10 cellular contexts compared by ENCODE assay signal in the genomic region with DNA sequence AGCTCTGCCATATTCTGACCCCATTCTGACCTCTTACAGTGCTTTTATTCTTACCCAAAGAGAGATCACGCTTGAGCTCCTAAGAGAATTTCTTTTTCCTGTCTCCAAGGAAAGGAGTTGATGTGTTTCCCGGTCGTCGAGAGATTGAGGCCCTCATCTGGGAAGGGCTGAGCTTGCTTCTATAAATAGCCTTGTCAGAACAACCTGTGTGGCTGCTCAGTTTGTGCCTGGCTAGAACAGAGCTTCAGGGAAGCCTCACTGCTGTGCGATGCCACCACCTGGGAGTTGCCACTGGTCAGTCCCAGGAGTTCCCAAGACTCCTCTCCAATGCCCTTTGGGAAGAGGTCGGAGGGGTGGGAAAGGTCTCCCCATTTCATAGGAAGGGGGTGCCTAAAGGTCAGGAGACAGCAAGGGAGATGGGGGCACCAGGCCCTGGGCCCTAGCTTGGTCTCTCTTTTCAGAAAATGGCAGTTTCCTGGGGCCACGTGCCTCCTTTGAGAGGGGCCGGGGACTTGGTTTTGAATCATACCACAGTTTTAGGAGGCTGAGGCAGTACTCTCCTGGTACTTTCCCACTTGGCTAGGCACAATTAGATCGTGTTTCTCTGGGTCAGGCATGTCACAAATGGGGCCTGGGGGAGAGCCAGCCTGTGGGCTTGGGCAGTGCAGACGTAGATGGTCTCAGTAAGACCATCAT. TPM values are rescaled to one million over a fixed set of nuclear protein-coding genes. Genes with fewer than 3 reads are reported as not detected.
DNase-seq lines count a peak whose midpoint lies in the region; ATAC-seq and TF ChIP-seq lines count a peak whose summit lies in the region.
"Had no signal": no experiment of that assay in that cellular context is flagged by ENCODE, and none has a peak within 500 bp of the region (broad histone marks: within the 10 kb centered on the region; RNA-seq: fewer than 3 reads in every experiment).

No MANE protein-coding gene starts in this region.

- peak overlapping the region; percentile 97 for H3K27ac Mint-ChIP-seq in activated naive CD4-positive, alpha-beta T cell treated with anti-CD3 and anti-CD28 coated beads, Interleukin-2, amount 50 U/mL, for 24 hours

- H3K36me3 ChIP-seq in cardiac muscle cell (no peaks in the 10 kb centered on the region), mucosa of rectum (ENCODE audit: control insufficient read depth in 2 of 2, insufficient read depth in 2 of 2, low read length in 2 of 2) (peaks cover 0 to 4% of the 10 kb centered on the region in 2 donors), upper lobe of right lung (no peaks in the 10 kb centered on the region)

- DNase-seq in cardiac muscle cell (ENCODE audit: low read depth in 1 of 2, low spot score in 1 of 2) (peak; percentile 18 to 83), cardiac septum (ENCODE audit: low spot score) (no peak), upper lobe of right lung (no peak), H4 (ENCODE audit: low spot score) (no peak), NK-92 (lab: John Stamatoyannopoulos, UW; ENCODE audit: unreplicated experiment) (no peak), foreskin melanocyte (no peak)
- DNase-seq: effector CD8-positive, alpha-beta T cell had no signal

- intact Hi-C loops in cardiac septum (cut with DNase I) (no loop called here), upper lobe of right lung (cut with DNase I) (no loop called here)

- H3K4me3 Mint-ChIP-seq in activated naive CD4-positive, alpha-beta T cell treated with anti-CD3 and anti-CD28 coated beads, Interleukin-2, amount 50 U/mL, for 24 hours, result peak overlapping the region; percentile 99

- no peaks in the 10 kb centered on the region for H3K9me3 Mint-ChIP-seq in activated naive CD4-positive, alpha-beta T cell treated with anti-CD3 and anti-CD28 coated beads, Interleukin-2, amount 50 U/mL, for 24 hours

- peaks cover 71% of the 10 kb centered on the region for H3K4me1 Mint-ChIP-seq in activated naive CD4-positive, alpha-beta T cell treated with anti-CD3 and anti-CD28 coated beads, Interleukin-2, amount 50 U/mL, for 24 hours

- ATAC-seq in upper lobe of right lung, result peak; percentile 37

- H3K4me1 ChIP-seq in cardiac muscle cell (ENCODE audit: low read depth), result peaks cover 86% of the 10 kb centered on the region
- H3K4me1 ChIP-seq in mucosa of rectum (ENCODE audit: control insufficient read depth in 2 of 2, insufficient read depth in 2 of 2, low read length in 2 of 2), result peaks cover 46 to 58% of the 10 kb centered on the region in 2 donors
- H3K4me1 ChIP-seq in upper lobe of right lung, result peaks cover 53% of the 10 kb centered on the region

- H3K9me3 ChIP-seq in cardiac muscle cell (ENCODE audit: low read depth) (no peaks in the 10 kb centered on the region), mucosa of rectum (ENCODE audit: control insufficient read depth in 2 of 2, low read length in 2 of 2) (no peaks in the 10 kb centered on the region), upper lobe of right lung (no peaks in the 10 kb centered on the region)

- H3K27ac ChIP-seq in cardiac muscle cell (peak overlapping the region; percentile 98), mucosa of rectum (ENCODE audit: low read depth in 2 of 2, low read length in 2 of 2) (peak overlapping the region; percentile 46 to 85), upper lobe of right lung (peak overlapping the region; percentile 65)
- H3K27ac ChIP-seq: C4-2B had no signal

- H3K36me3 Mint-ChIP-seq in activated naive CD4-positive, alpha-beta T cell treated with anti-CD3 and anti-CD28 coated beads, Interleukin-2, amount 50 U/mL, for 24 hours, result peaks cover 32% of the 10 kb centered on the region

- H3K4me3 ChIP-seq in cardiac muscle cell (no peak overlapping the region), mucosa of rectum (ENCODE audit: low read length in 2 of 2) (peak overlapping the region in 1 of 2 donors; percentile 83), upper lobe of right lung (peak overlapping the region; percentile 63)

- no peaks in the 10 kb centered on the region for H3K27me3 Mint-ChIP-seq in activated naive CD4-positive, alpha-beta T cell treated with anti-CD3 and anti-CD28 coated beads, Interleukin-2, amount 50 U/mL, for 24 hours

- peak overlapping the region; percentile 70 for H3K9ac ChIP-seq in mucosa of rectum (ENCODE audit: low read depth in 1 of 2, low read length in 2 of 2)

- TF ChIP-seq CTCF in cardiac muscle cell (IDR thresholded peaks at IDR 0.05; ENCODE audit: low read depth, low read length) (no peak), upper lobe of right lung (IDR thresholded peaks at IDR 0.05) (no peak)

- H3K27me3 ChIP-seq in cardiac muscle cell (no peaks in the 10 kb centered on the region), mucosa of rectum (ENCODE audit: control insufficient read depth in 2 of 2, insufficient read depth in 2 of 2, low read length in 2 of 2) (no peaks in the 10 kb centered on the region), upper lobe of right lung (no peaks in the 10 kb centered on the region)

RNA-seq across cellular contexts. Expression of gene EIF2D, which starts 52.1 kb away (rescaled TPM):
- 46.1 and 67.2 TPM in 2 replicates for total RNA-seq in cardiac muscle cell
- polyA plus RNA-seq in cardiac muscle cell, result 44.7 and 45.7 TPM in 2 replicates
- 27.8 TPM for total RNA-seq in cardiac septum
- total RNA-seq in upper lobe of right lung, result 49.8 TPM
- total RNA-seq in H4 (2014; rRNA removed; shearing (Covaris generic)), result 43.3 and 45.4 TPM in 2 replicates

RNA-seq across cellular contexts. Expression of gene RASSF5, which starts 52.8 kb away (rescaled TPM):
- total RNA-seq in cardiac muscle cell (45.3 and 50.7 TPM in 2 replicates), cardiac septum (15.5 TPM), upper lobe of right lung (37.6 TPM)
- polyA plus RNA-seq in cardiac muscle cell, result 40.9 and 42.0 TPM in 2 replicates
- total RNA-seq in H4 (2014; rRNA removed; shearing (Covaris generic)), result 2.6 and 3.8 TPM in 2 replicates

Comparison
In these comparisons a context has a peak if more than half of its experiments do, and no peak if none do; other contexts are left out.
1. DNase-seq: peak in cardiac muscle cell (2 of 2); none in cardiac septum (single experiment), upper lobe of right lung (single experiment), H4 (single experiment), NK-92 (single experiment) and foreskin melanocyte (single experiment).
2. Peak in every context shown above with its lines, with median percentiles within 50 percentile points of each other: H3K27ac ChIP-seq.